28 cellular contexts compared by ENCODE assay signal in the genomic region with DNA sequence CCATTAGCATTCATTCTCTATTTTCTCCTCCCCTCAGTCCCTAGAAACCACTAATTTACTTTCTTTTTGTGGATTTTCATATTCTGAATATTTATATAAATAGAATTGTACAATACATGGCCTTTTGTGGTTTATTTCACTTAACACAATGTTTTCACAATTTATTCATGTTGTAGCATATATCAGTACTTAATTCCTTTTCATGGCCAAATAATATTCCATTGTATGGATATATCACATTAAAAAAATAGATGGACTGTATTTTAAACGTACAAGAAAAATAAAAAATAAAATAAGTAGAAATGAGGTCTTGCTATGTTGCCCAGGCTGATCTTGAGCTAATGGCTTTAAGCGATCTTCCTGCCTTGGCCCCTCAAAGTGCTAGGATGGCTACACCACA.
"Had no signal": no experiment of that assay in that cellular context is flagged by ENCODE, and none has a peak within 500 bp of the region (broad histone marks: within the 10 kb centered on the region; RNA-seq: fewer than 3 reads in every experiment).

No MANE protein-coding gene starts in this region.

- H3K36me3 ChIP-seq: colonic mucosa had no signal

- ATAC-seq: effector memory CD8-positive, alpha-beta T cell; esophagus mucosa; foreskin keratinocyte; gastrocnemius medialis; gastroesophageal sphincter; heart left ventricle; heart right ventricle had no signal

- H3K4me1 ChIP-seq: colonic mucosa, esophagus muscularis mucosa, gastrocnemius medialis had no signal

- H3K79me2 ChIP-seq: hepatocyte had no signal

- DNase-seq: colonic mucosa; cortex of kidney; dermis blood vessel endothelial cell; dorsolateral prefrontal cortex; effector CD4-positive, alpha-beta T cell; effector CD8-positive, alpha-beta T cell; effector memory CD4-positive, alpha-beta T cell; effector memory CD8-positive, alpha-beta T cell; endodermal cell; erythroblast; esophagus squamous epithelium; foreskin fibroblast; foreskin keratinocyte; gastrocnemius medialis; glutamatergic neuron; head of caudate nucleus; heart left ventricle; heart right ventricle had no signal

- H3K9me3 ChIP-seq: colonic mucosa, esophagus muscularis mucosa, esophagus squamous epithelium, gastrocnemius medialis, gastroesophageal sphincter, heart left ventricle, heart right ventricle had no signal

- H2AFZ ChIP-seq: hepatocyte had no signal

- H3K4me2 ChIP-seq: hepatocyte had no signal

- H3K4me3 ChIP-seq: colonic mucosa, coronary artery, dorsolateral prefrontal cortex, esophagus muscularis mucosa, esophagus squamous epithelium, gastrocnemius medialis, gastroesophageal sphincter, heart left ventricle, heart right ventricle, hepatocyte had no signal

- FAIRE-seq: colon, endometrium, endothelial cell of umbilical vein, frontal cortex had no signal

- H3K27me3 ChIP-seq: colonic mucosa, dorsolateral prefrontal cortex, esophagus muscularis mucosa, esophagus squamous epithelium, foreskin keratinocyte, gastrocnemius medialis, gastroesophageal sphincter, heart left ventricle, heart right ventricle, hepatocyte had no signal

- H3K27ac ChIP-seq: colonic mucosa, coronary artery, dorsolateral prefrontal cortex, epithelial cell of prostate, esophagus muscularis mucosa, esophagus squamous epithelium, foreskin keratinocyte, gastrocnemius medialis, gastroesophageal sphincter, heart left ventricle, heart right ventricle, hepatocyte had no signal
